1 cellular context compared by ENCODE assay signal in genomic region chr9:113966394-113966793, GRCh38.
A peak's percentile ranks its signal among the peaks of the same experiment; 100 is the strongest.
TF ChIP-seq lines count a peak whose summit lies in the region.

No MANE protein-coding gene starts in this region.

TF ChIP-seq in HepG2, 621 proteins besides CTCF, POLR2A, EP300 and RAD21 (continued from another document):
- TF ChIP-seq THRA (CRISPR knock-in tag; IDR thresholded peaks at IDR 0.05; ENCODE audit: borderline replicate concordance), result no peak
- TF ChIP-seq DNMT1 (CRISPR knock-in tag; IDR thresholded peaks at IDR 0.05), result no peak
- TF ChIP-seq AKAP8 (CRISPR knock-in tag; IDR thresholded peaks at IDR 0.05), result no peak
- TF ChIP-seq HNF4G (IDR thresholded peaks at IDR 0.05; ENCODE audit: borderline replicate concordance, low read depth, low read length), result peak; percentile 62
- no peak for TF ChIP-seq HNF4G (CRISPR knock-in tag; IDR thresholded peaks at IDR 0.05; ENCODE audit: borderline replicate concordance, low read depth)
- TF ChIP-seq MAX (IDR thresholded peaks at IDR 0.05), result no peak
- TF ChIP-seq PRMT3 (CRISPR knock-in tag; IDR thresholded peaks at IDR 0.05; ENCODE audit: borderline replicate concordance, low read depth), result no peak
- no peak for TF ChIP-seq ZNF598 (CRISPR knock-in tag; IDR thresholded peaks at IDR 0.05; ENCODE audit: borderline replicate concordance)
- no peak for TF ChIP-seq PCBP2 (optimal IDR thresholded peaks at IDR 0.05; ENCODE audit: low read depth, low read length, poor library complexity, severe bottlenecking)
- TF ChIP-seq MBNL3 (CRISPR knock-in tag; conservative IDR thresholded peaks at IDR 0.05), result no peak
- no peak for TF ChIP-seq MTA1 (CRISPR knock-in tag; IDR thresholded peaks at IDR 0.05; ENCODE audit: borderline replicate concordance)
- no peak for TF ChIP-seq ZNF460 (CRISPR knock-in tag; IDR thresholded peaks at IDR 0.05; ENCODE audit: borderline replicate concordance)
- no peak for TF ChIP-seq KDM5B (CRISPR knock-in tag; IDR thresholded peaks at IDR 0.05; ENCODE audit: borderline replicate concordance)
